Comparison of ENCODE assay signal across 16 cellular contexts in genomic region chr9:134287591-134288518, GRCh38. TPM values are rescaled to one million over a fixed set of nuclear protein-coding genes. Genes with fewer than 3 reads are reported as not detected.
DNase-seq lines count a peak whose midpoint lies in the region; ATAC-seq, FAIRE-seq and TF ChIP-seq lines count a peak whose summit lies in the region.
"Had no signal": no experiment of that assay in that cellular context is flagged by ENCODE, and none has a peak within 500 bp of the region (broad histone marks: within the 10 kb centered on the region; RNA-seq: fewer than 3 reads in every experiment).

No MANE protein-coding gene starts in this region.

- H3K14ac ChIP-seq in mesenchymal stem cell (ENCODE audit: low read length in 2 of 2) = no peak overlapping the region

- no peaks in the 10 kb centered on the region for H3K9me1 ChIP-seq in K562 (ENCODE audit: control insufficient read depth, insufficient read depth, low read length)

- peak overlapping the region; percentile 56 for H2BK15ac ChIP-seq in mesenchymal stem cell (ENCODE audit: low read depth, poor library complexity, severe bottlenecking)

- intact Hi-C loops in K562 (cut with micrococcal nuclease) = no loop called here

- no peak overlapping the region for H2BK12ac ChIP-seq in mesenchymal stem cell (ENCODE audit: low read length in 2 of 2)

- H3K9ac ChIP-seq in BLaER1 = peak overlapping the region; percentile 45; the same call in 1 of the 2 replicates
- no peak overlapping the region for H3K9ac ChIP-seq in K562 (ENCODE audit: insufficient read depth in 1 of 2, low read depth in 2 of 2, low read length in 2 of 2)
- H3K9ac ChIP-seq in mesenchymal stem cell (ENCODE audit: low read length) = no peak overlapping the region

- 0 out of 2 replicates have a peak overlapping the region, but pooled peaks have one; percentile 46 for H3K4me3 ChIP-seq in BLaER1
- no peak overlapping the region for H3K4me3 ChIP-seq in H7 (ENCODE audit: insufficient read depth, low read depth, low read length)
- H3K4me3 ChIP-seq in K562 = no peak overlapping the region
- H3K4me3 ChIP-seq in mesenchymal stem cell (ENCODE audit: insufficient read depth in 1 of 2, low read depth in 1 of 2, low read length in 2 of 2) = no peak overlapping the region
- H3K4me3 ChIP-seq: cardiac muscle cell, GM12878 had no signal

- in situ Hi-C loops in K562 (cut with MboI) (no loop called here), GM13976 (cut with MboI; ENCODE audit: low sequenced_read_pairs, unreplicated experiment) (no loop called here)

- no peaks in the 10 kb centered on the region for H3K4me1 Mint-ChIP-seq in activated naive CD8-positive, alpha-beta T cell treated with anti-CD3 and anti-CD28 coated beads for 36 hours

- CTCF ChIA-PET in K562 (lab: Yijun Ruan, JAX; ENCODE audit: low intra/inter-chr PET ratio) = no interaction called here

- no peak overlapping the region for H3K23ac ChIP-seq in mesenchymal stem cell (ENCODE audit: low read length in 2 of 2)

- H2BK5ac ChIP-seq in mesenchymal stem cell (ENCODE audit: low read depth, low read length, poor library complexity, severe bottlenecking) = no peak overlapping the region

- H3K4ac ChIP-seq in mesenchymal stem cell (ENCODE audit: low read depth in 1 of 2, low read length in 2 of 2) = no peak overlapping the region

- no peak overlapping the region for H2AK5ac ChIP-seq in mesenchymal stem cell (ENCODE audit: low read length, severe bottlenecking)

- TF ChIP-seq EP300 in K562 (IDR thresholded peaks at IDR 0.05; ENCODE audit: low read length) = no peak

- H3K36me3 Mint-ChIP-seq in activated naive CD8-positive, alpha-beta T cell treated with anti-CD3 and anti-CD28 coated beads for 36 hours = no peaks in the 10 kb centered on the region
- H3K36me3 Mint-ChIP-seq: activated naive CD8-positive, alpha-beta T cell; naive thymus-derived CD8-positive, alpha-beta T cell had no signal

- no peak overlapping the region for H3K27ac Mint-ChIP-seq in activated naive CD8-positive, alpha-beta T cell treated with anti-CD3 and anti-CD28 coated beads for 36 hours
- H3K27ac Mint-ChIP-seq: activated naive CD8-positive, alpha-beta T cell had no signal

- no peak for FAIRE-seq in K562 (lab: Jason Lieb, UNC)
- FAIRE-seq: GM12878 had no signal

- H3K9me3 ChIP-seq in BLaER1 = no peaks in the 10 kb centered on the region
- H3K9me3 ChIP-seq in K562 (replicated peaks; ENCODE audit: control insufficient read depth, insufficient read depth, low read depth, low read length) = no peaks in the 10 kb centered on the region
- H3K9me3 ChIP-seq in mesenchymal stem cell (ENCODE audit: control insufficient read depth, low read length) = no peaks in the 10 kb centered on the region

- WGBS in K562 (ENCODE audit: insufficient coverage, low coverage, missing lambda C conversion rate) = 22% methylated on average over 21 of the region's 35 CpGs
- 64% methylated on average over 28 of the region's 35 CpGs for WGBS in mesenchymal stem cell

- H4K20me1 ChIP-seq in BLaER1 (no peaks in the 10 kb centered on the region), K562 (replicated peaks; ENCODE audit: control insufficient read depth, insufficient read depth, low read length) (peaks cover 28% of the 10 kb centered on the region)

- H3K79me1 ChIP-seq in mesenchymal stem cell (replicated peaks; ENCODE audit: low read length, poor library complexity, severe bottlenecking) = no peaks in the 10 kb centered on the region

- no peaks in the 10 kb centered on the region for H3K79me2 ChIP-seq in K562 (ENCODE audit: control insufficient read depth, insufficient read depth, low read length)

- POLR2A ChIA-PET in K562 (lab: Yijun Ruan, JAX) = interaction anchor here (0.6 to 1.0 kb wide), 3 partner anchors 15 to 20 kb away, joined by 3 read pairs; no protein-coding TSS in a partner anchor

- H3K27me3 ChIP-seq in BLaER1 = no peaks in the 10 kb centered on the region
- no peaks in the 10 kb centered on the region for H3K27me3 ChIP-seq in H7 (ENCODE audit: control insufficient read depth, insufficient read depth, low read length)
- H3K27me3 ChIP-seq in K562 (ENCODE audit: control insufficient read depth in 2 of 2, insufficient read depth in 2 of 2, low read length in 2 of 2) = peaks cover 32 to 84% of the 10 kb centered on the region in 2 experiments; a peak in 4 of 5 replicates
- H3K27me3 ChIP-seq in mesenchymal stem cell (ENCODE audit: control insufficient read depth in 1 of 2, insufficient read depth in 1 of 2, low read length in 2 of 2) = peaks cover 3 to 49% of the 10 kb centered on the region in 2 experiments
- H3K27me3 ChIP-seq: cardiac muscle cell had no signal

- H3K4me1 ChIP-seq in BLaER1 (peaks cover 98% of the 10 kb centered on the region), K562 (replicated peaks in 1 of 2; ENCODE audit: control insufficient read depth in 2 of 2, insufficient read depth in 2 of 2, low read length in 2 of 2) (peaks cover 0 to 11% of the 10 kb centered on the region in 2 experiments; a peak in 1 of 5 replicates), mesenchymal stem cell (ENCODE audit: control insufficient read depth, insufficient read depth, low read depth, low read length) (no peaks in the 10 kb centered on the region)

- no peak for TF ChIP-seq POLR2A in K562 (conservative IDR thresholded peaks at IDR 0.05)

- peak; percentile 47 for ATAC-seq in K562
- ATAC-seq: GM12878; naive thymus-derived CD8-positive, alpha-beta T cell had no signal

- TF ChIP-seq RAD21 in K562 (CRISPR knock-in tag; conservative IDR thresholded peaks at IDR 0.05 in 1 of 2, IDR thresholded peaks at IDR 0.05 in 1 of 2) = no peak

- H2AFZ ChIP-seq in K562 (ENCODE audit: low read depth, low read length) (no peak overlapping the region), mesenchymal stem cell (ENCODE audit: low read depth, low read length) (no peak overlapping the region)

- H3K4me2 ChIP-seq in BLaER1 (peak overlapping the region; percentile 94), K562 (ENCODE audit: insufficient read depth, low read length) (no peak overlapping the region), mesenchymal stem cell (ENCODE audit: low read length, poor library complexity, severe bottlenecking) (no peak overlapping the region)

- peak overlapping the region; percentile 74 for H3K27ac ChIP-seq in BLaER1
- H3K27ac ChIP-seq in K562 (ENCODE audit: extremely low read depth, low read depth, low read length) = no peak overlapping the region
- H3K27ac ChIP-seq in mesenchymal stem cell (ENCODE audit: low read length, poor library complexity, severe bottlenecking) = no peak overlapping the region
- H3K27ac ChIP-seq: cardiac muscle cell had no signal

- no TSS peak for BruUV-seq in K562 (replicated peaks; lab: Mats Ljungman, UMichigan)

- no peaks in the 10 kb centered on the region for H3K36me3 ChIP-seq in BLaER1
- no peaks in the 10 kb centered on the region for H3K36me3 ChIP-seq in H7 (replicated peaks; ENCODE audit: control insufficient read depth, insufficient read depth, low read length)
- no peaks in the 10 kb centered on the region for H3K36me3 ChIP-seq in K562 (ENCODE audit: control insufficient read depth, insufficient read depth, low read length)
- H3K36me3 ChIP-seq in mesenchymal stem cell (ENCODE audit: control insufficient read depth in 1 of 2, insufficient read depth in 2 of 2, low read depth in 1 of 2, low read length in 2 of 2) = no peaks in the 10 kb centered on the region
- H3K36me3 ChIP-seq: cardiac muscle cell had no signal

- no peak for TF ChIP-seq CTCF in K562 (IDR thresholded peaks at IDR 0.05 in 2 of 3, conservative IDR thresholded peaks at IDR 0.05 in 1 of 3; ENCODE audit: insufficient read depth in 2 of 3, low read depth in 1 of 3, low read length in 3 of 3)
- no peak for TF ChIP-seq CTCF in GM13976 (IDR thresholded peaks at IDR 0.05; ENCODE audit: borderline replicate concordance, control extremely low read depth, extremely low read depth, insufficient read depth, missing control alignments)

- peaks cover 3% of the 10 kb centered on the region for H3K27me3 Mint-ChIP-seq in activated naive CD8-positive, alpha-beta T cell treated with anti-CD3 and anti-CD28 coated beads for 36 hours

- H3K4me3 Mint-ChIP-seq in activated naive CD8-positive, alpha-beta T cell treated with anti-CD3 and anti-CD28 coated beads for 36 hours = no peak overlapping the region
- H3K4me3 Mint-ChIP-seq: activated naive CD8-positive, alpha-beta T cell; naive thymus-derived CD8-positive, alpha-beta T cell had no signal

- H3K18ac ChIP-seq in mesenchymal stem cell (ENCODE audit: low read depth in 1 of 2, low read length in 2 of 2) = no peak overlapping the region

- H3K9me3 Mint-ChIP-seq in activated naive CD8-positive, alpha-beta T cell treated with anti-CD3 and anti-CD28 coated beads for 36 hours = no peaks in the 10 kb centered on the region
- H3K9me3 Mint-ChIP-seq: naive thymus-derived CD8-positive, alpha-beta T cell had no signal

- H4K8ac ChIP-seq in mesenchymal stem cell (ENCODE audit: low read length) = no peak overlapping the region

- no peak overlapping the region for H2BK120ac ChIP-seq in mesenchymal stem cell (ENCODE audit: low read depth, low read length)

- no peak overlapping the region for H4K91ac ChIP-seq in mesenchymal stem cell (ENCODE audit: low read length)

- DNase-seq in H7 = peak; percentile 77
- peak in 2 of 4 experiments; percentile 37 for DNase-seq in K562 (ENCODE audit: extremely low read depth in 1 of 4, low spot score in 3 of 4)
- no peak for DNase-seq in mesenchymal stem cell
- no peak for DNase-seq in activated naive CD8-positive, alpha-beta T cell treated with anti-CD3 and anti-CD28 coated beads for 36 hours
- DNase-seq in GM13976 (ENCODE audit: low spot score) = no peak
- DNase-seq in NOMO-1 (lab: John Stamatoyannopoulos, UW; ENCODE audit: unreplicated experiment in 2 of 2) = no peak
- no peak for DNase-seq in activated naive CD4-positive, alpha-beta T cell (lab: John Stamatoyannopoulos, UW)
- DNase-seq: AML-193, GF-D8, NCI-H1048, NCI-H2227 treated with DMSO at 0.1 percent for 48 hours had no signal

RNA-seq across cellular contexts. Expression of gene RXRA, which starts 38.4 kb away (rescaled TPM):
- total RNA-seq in H7 (2014; rRNA removed; shearing (Covaris generic)) = 17.7 and 23.2 TPM in 2 replicates
- 9.2 and 26.3 TPM in 2 replicates for total RNA-seq in K562 (2011; cell fraction: chromatin; rRNA removed; ENCODE audit: low replicate concordance)
- total RNA-seq in K562 (2011; cell fraction: nucleolus; rRNA removed) = 12.6 and 15.3 TPM in 2 replicates
- 9.4 and 10.3 TPM in 2 replicates for total RNA-seq in K562 (2011; cell fraction: nucleoplasm; rRNA removed)
- total RNA-seq in K562 (2014; rRNA removed) = 9.6 and 11.0 TPM in 2 replicates
- 1.5 and 1.8 TPM in 2 replicates for total RNA-seq in K562 (2014; rRNA removed; fragmentation: Illumina TruSeq; extraction: Trizol)
- 4.2 and 5.7 TPM in 2 replicates for total RNA-seq in K562 (2015; rRNA removed; fragmentation: Illumina TruSeq; extraction: Trizol)
- total RNA-seq in K562 (2021) = 21.4 and 23.6 TPM in 2 replicates
- 4.0 and 4.6 TPM in 2 replicates for polyA plus RNA-seq in K562 (2011; rRNA removed)
- polyA plus RNA-seq in K562 (2011; cell fraction: cytosol; rRNA removed) = 8.4 and 14.0 TPM in 2 replicates
- polyA plus RNA-seq in K562 (2011; cell fraction: nucleus; rRNA removed) = 7.8 and 14.2 TPM in 2 replicates
- polyA plus RNA-seq in K562 (2012) = 13.9 and 14.6 TPM in 2 replicates
- 5.2 and 14.5 TPM in 2 replicates for polyA plus RNA-seq in K562 (2014; fragmentation: Illumina TruSeq; extraction: Trizol)
- polyA plus RNA-seq in K562 (2014; fragmentation: Nextera tagmentation; extraction: Ambion mirVana) = under 1 TPM; 0.35 to 0.56 TPM
- 6.8 and 14.8 TPM in 2 replicates for polyA plus RNA-seq in K562 (2014; rRNA removed)
- polyA minus RNA-seq in K562 (2011; rRNA and poly(A)+ RNA removed) = 2.2 and 4.3 TPM in 2 replicates
- polyA minus RNA-seq in K562 (2011; cell fraction: cytosol; rRNA and poly(A)+ RNA removed) = 13.6 and 24.3 TPM in 2 replicates
- 6.7 and 8.4 TPM in 2 replicates for polyA minus RNA-seq in K562 (2011; cell fraction: nucleus; rRNA and poly(A)+ RNA removed)
- polyA plus RNA-seq in mesenchymal stem cell (2013, experiment 1 of 2) = 37.8 TPM
- 38.3 TPM for polyA plus RNA-seq in mesenchymal stem cell (2013, experiment 2 of 2)
- 10 to 100 TPM; 11.0 to 11.4 TPM for total RNA-seq in activated naive CD8-positive, alpha-beta T cell treated with anti-CD3 and anti-CD28 coated beads for 36 hours
